ENCODE assay signal across 14 cellular contexts in genomic region chr2:47065343-47065742, GRCh38.
DNase-seq lines count a peak whose midpoint lies in the region; ATAC-seq and TF ChIP-seq lines count a peak whose summit lies in the region.
"Had no signal": no experiment of that assay in that cellular context is flagged by ENCODE, and none has a peak within 500 bp of the region (broad histone marks: within the 10 kb centered on the region; RNA-seq: fewer than 3 reads in every experiment).

No MANE protein-coding gene starts in this region.

- H2AFZ ChIP-seq in IMR-90 (replicated peaks; ENCODE audit: low read length, poor library complexity), result peak overlapping the region; percentile 78

- H4K8ac ChIP-seq in IMR-90 (ENCODE audit: low read depth in 2 of 2, low read length in 2 of 2), result peak overlapping the region; percentile 75 to 96

- POLR2A ChIA-PET in IMR-90 (lab: Charles Lee; ENCODE audit: unreplicated experiment), result interaction anchor here (0.5 to 2.1 kb wide), 6 partner anchors 11 to 107 kb away, joined by 3 to 23 read pairs (median 6); no protein-coding TSS in a partner anchor

- peak overlapping the region; percentile 10 to 95 (median 60) for H3K27ac Mint-ChIP-seq in brain

- H2BK15ac ChIP-seq in IMR-90 (ENCODE audit: low read depth, low read length), result peak overlapping the region; percentile 97

- peak overlapping the region; percentile 99 for H2BK5ac ChIP-seq in IMR-90 (ENCODE audit: low read depth, low read length, poor library complexity, severe bottlenecking)

- CTCF ChIA-PET in IMR-90 (lab: Yijun Ruan, JAX), result interaction anchor here (1.2 kb wide), 1 partner anchor 22 kb away, joined by 3 read pairs; no protein-coding TSS in a partner anchor

- H3K9me3 ChIP-seq in IMR-90 (ENCODE audit: control insufficient read depth, insufficient read depth, low read length) (no peaks in the 10 kb centered on the region), mucosa of descending colon (no peaks in the 10 kb centered on the region), thyroid gland (no peaks in the 10 kb centered on the region)

- no peak for DNase-seq in IMR-90
- DNase-seq in mucosa of descending colon, result peak in 1 of 3 donors; percentile 39
- no peak for DNase-seq in thyroid gland
- DNase-seq: activated CD4-positive, alpha-beta T cell treated with anti-CD3 and anti-CD28 coated beads, Interleukin-2, amount 50 U/mL, for 4 hours; activated naive CD4-positive, alpha-beta T cell treated with Interleukin-2 at 50 U/mL for 16 hours; NCI-H1105; NCI-H510A treated with DMSO at 0.1 percent for 48 hours; stimulated activated CD4-positive, alpha-beta T cell treated with anti-CD3 and anti-CD28 coated beads, Interleukin-4, amount 100 ng/mL, for 24 hours; stimulated activated naive B cell treated with anti-CD40 and anti-IgM and Interleukin-4, amounts not matched to agents 10 μg/mL and 1 μg/mL and 100 μg/mL, for 72 hours had no signal

- peak overlapping the region; percentile 52 for H3K9ac ChIP-seq in IMR-90 (ENCODE audit: low read depth, low read length)

- dilution Hi-C loops in IMR-90 (cut with HindIII; ENCODE audit: low sequenced_read_pairs, unreplicated experiment), result no loop called here

- H3K27me3 ChIP-seq in IMR-90 (ENCODE audit: control insufficient read depth, insufficient read depth, low read length), result no peaks in the 10 kb centered on the region
- H3K27me3 ChIP-seq in thyroid gland, result no peaks in the 10 kb centered on the region

- no peaks in the 10 kb centered on the region for H3K9me3 Mint-ChIP-seq in brain
- H3K9me3 Mint-ChIP-seq: stimulated activated naive B cell treated with anti-CD40 and anti-IgM and Interleukin-4, amounts not matched to agents 10 μg/mL and 1 μg/mL and 100 μg/mL, for 72 hours had no signal

- peak overlapping the region; percentile 99 for H3K23ac ChIP-seq in IMR-90 (ENCODE audit: low read depth, low read length)

- H3K4me3 ChIP-seq in IMR-90 (ENCODE audit: insufficient read depth, low read depth, low read length) (no peak overlapping the region), mucosa of descending colon (no peak overlapping the region), thyroid gland (replicated peaks in 1 of 3) (no peak overlapping the region)

- TF ChIP-seq RAD21 in IMR-90 (IDR thresholded peaks at IDR 0.05; ENCODE audit: low read length), result no peak

- peak overlapping the region; percentile 99 for H2BK120ac ChIP-seq in IMR-90 (ENCODE audit: low read depth, low read length)

- H3K56ac ChIP-seq in IMR-90 (ENCODE audit: extremely low read depth, insufficient read depth, low read length), result peak overlapping the region; percentile 81

- BruUV-seq in IMR-90 (replicated peaks; lab: Mats Ljungman, UMichigan), result no TSS peak

- H3K79me1 ChIP-seq in IMR-90 (ENCODE audit: low read depth in 1 of 2, low read length in 2 of 2), result peaks cover 23 to 90% of the 10 kb centered on the region in 2 experiments

- H3K9me1 ChIP-seq in IMR-90 (ENCODE audit: insufficient read depth, low read length), result peaks cover 69% of the 10 kb centered on the region

- peak overlapping the region; percentile 82 for H3K18ac ChIP-seq in IMR-90 (ENCODE audit: low read depth, low read length)

- 0 out of 2 replicates have a peak overlapping the region, but pooled peaks have one; percentile 12 for H3K4me2 ChIP-seq in IMR-90 (ENCODE audit: low read depth, low read length)

- intact Hi-C loops in IMR-90 (cut with micrococcal nuclease), result no loop called here
- intact Hi-C loops in mucosa of descending colon (cut with DNase I, micrococcal nuclease), result no loop called here
- intact Hi-C loops in thyroid gland (cut with DNase I), result no loop called here

- TF ChIP-seq POLR2A in IMR-90 (IDR thresholded peaks at IDR 0.05; ENCODE audit: low read depth, low read length), result no peak
- no peak for TF ChIP-seq POLR2A in thyroid gland (IDR thresholded peaks at IDR 0.05)

- H3K4me1 ChIP-seq in IMR-90 (ENCODE audit: control insufficient read depth, insufficient read depth, low read length) (peaks cover 48% of the 10 kb centered on the region), mucosa of descending colon (ENCODE audit: low read depth) (peaks cover 43% of the 10 kb centered on the region), thyroid gland (peaks cover 26 to 43% of the 10 kb centered on the region in 2 donors)

- H4K20me1 ChIP-seq in IMR-90 (ENCODE audit: insufficient read depth, low read length), result no peaks in the 10 kb centered on the region

- in situ Hi-C loops in IMR-90 (cut with MboI; ENCODE audit: low sequenced_read_pairs), result no loop called here

- TF ChIP-seq CTCF in IMR-90 (conservative IDR thresholded peaks at IDR 0.05; ENCODE audit: low read depth, low read length) (no peak), brain (conservative IDR thresholded peaks at IDR 0.05) (no peak), mucosa of descending colon (IDR thresholded peaks at IDR 0.05) (no peak), thyroid gland (IDR thresholded peaks at IDR 0.05) (no peak)

- H2BK20ac ChIP-seq in IMR-90 (ENCODE audit: low read depth, low read length), result peak overlapping the region; percentile 98

- H3K27ac ChIP-seq in IMR-90 (ENCODE audit: insufficient read depth, low read length) (peak overlapping the region; percentile 89), thyroid gland (peak overlapping the region; percentile 13 to 96 (median 70))

- no peaks in the 10 kb centered on the region for H3K27me3 Mint-ChIP-seq in brain
- H3K27me3 Mint-ChIP-seq: stimulated activated naive B cell treated with anti-CD40 and anti-IgM and Interleukin-4, amounts not matched to agents 10 μg/mL and 1 μg/mL and 100 μg/mL, for 72 hours had no signal

- no CpG with 5 or more reads among the region's 3 CpGs for WGBS in IMR-90 (ENCODE audit: extremely low coverage in 2 of 2, insufficient read length in 1 of 2), 2 experiments
- 70 to 76% methylated on average over 3 of the region's 3 CpGs for WGBS in thyroid gland, 2 donors

- peaks cover 15% of the 10 kb centered on the region for H3K36me3 Mint-ChIP-seq in brain

- H4K5ac ChIP-seq in IMR-90 (ENCODE audit: low read depth, low read length), result peak overlapping the region; percentile 83

- H4K91ac ChIP-seq in IMR-90 (ENCODE audit: insufficient read depth, low read depth, low read length), result peak overlapping the region; percentile 99

- H3K36me3 ChIP-seq in IMR-90 (ENCODE audit: control insufficient read depth, insufficient read depth, low read length) (peaks cover 19% of the 10 kb centered on the region), mucosa of descending colon (ENCODE audit: low read depth) (no peaks in the 10 kb centered on the region), thyroid gland (peaks cover 4 to 8% of the 10 kb centered on the region in 2 donors)

- peaks cover 77% of the 10 kb centered on the region for H3K4me1 Mint-ChIP-seq in brain

- no peak overlapping the region for H3K4me3 Mint-ChIP-seq in brain
- H3K4me3 Mint-ChIP-seq: stimulated activated naive B cell treated with anti-CD40 and anti-IgM and Interleukin-4, amounts not matched to agents 10 μg/mL and 1 μg/mL and 100 μg/mL, for 72 hours had no signal

- peak overlapping the region; percentile 97 for H2AK9ac ChIP-seq in IMR-90 (replicated peaks; ENCODE audit: low read depth, low read length, poor library complexity)

- H3K4ac ChIP-seq in IMR-90 (ENCODE audit: low read depth, low read length), result peak overlapping the region; percentile 99

- ATAC-seq in IMR-90 (ENCODE audit: low read depth) (no peak), mucosa of descending colon (peak; percentile 73), GM21528 (IDR thresholded peaks at IDR 0.05; ENCODE audit: low FRiP score, unreplicated experiment) (no peak), HG02610 (IDR thresholded peaks at IDR 0.05; ENCODE audit: unreplicated experiment) (no peak), HG03442 (IDR thresholded peaks at IDR 0.05; ENCODE audit: unreplicated experiment) (no peak)
- ATAC-seq: HepG2; stimulated activated naive B cell treated with anti-CD40 and anti-IgM and Interleukin-4, amounts not matched to agents 10 μg/mL and 1 μg/mL and 100 μg/mL, for 72 hours had no signal

- peak overlapping the region; percentile 98 for H3K14ac ChIP-seq in IMR-90 (replicated peaks; ENCODE audit: low read depth, low read length)

- peak overlapping the region; percentile 99 for H2AK5ac ChIP-seq in IMR-90 (ENCODE audit: low read depth, low read length)

TF ChIP-seq in IMR-90, 13 proteins besides CTCF, POLR2A, EP300 and RAD21:
- TF ChIP-seq MXI1 (IDR thresholded peaks at IDR 0.05; ENCODE audit: borderline replicate concordance, low read depth, low read length), result no peak
- no peak for TF ChIP-seq MAFK (IDR thresholded peaks at IDR 0.05; ENCODE audit: low read depth, low read length)
- TF ChIP-seq RFX5 (IDR thresholded peaks at IDR 0.05; ENCODE audit: low read depth, low read length), result no peak
- no peak for TF ChIP-seq BHLHE40 (IDR thresholded peaks at IDR 0.05; ENCODE audit: low read depth, low read length)
- no peak for TF ChIP-seq NFE2L2 (IDR thresholded peaks at IDR 0.05; ENCODE audit: low read depth, low read length)
- TF ChIP-seq ELK1 (IDR thresholded peaks at IDR 0.05; ENCODE audit: borderline replicate concordance, low read depth, low read length), result no peak
- TF ChIP-seq FOS (IDR thresholded peaks at IDR 0.05; ENCODE audit: low read depth, low read length), result no peak
- TF ChIP-seq CHD1 (IDR thresholded peaks at IDR 0.05; ENCODE audit: low read depth, low read length), result no peak
- TF ChIP-seq RCOR1 (IDR thresholded peaks at IDR 0.05; ENCODE audit: insufficient replicate concordance, low read length), result no peak
- no peak for TF ChIP-seq USF2 (IDR thresholded peaks at IDR 0.05; ENCODE audit: low read depth, low read length)
- no peak for TF ChIP-seq CEBPB (IDR thresholded peaks at IDR 0.05; ENCODE audit: low read depth, low read length)
- no peak for TF ChIP-seq MAZ (IDR thresholded peaks at IDR 0.05; ENCODE audit: borderline replicate concordance, low read depth, low read length)
- no peak for TF ChIP-seq SMC3 (IDR thresholded peaks at IDR 0.05; ENCODE audit: low read depth, low read length)
